ENCODE assay signal across 9 cellular contexts in the genomic region with DNA sequence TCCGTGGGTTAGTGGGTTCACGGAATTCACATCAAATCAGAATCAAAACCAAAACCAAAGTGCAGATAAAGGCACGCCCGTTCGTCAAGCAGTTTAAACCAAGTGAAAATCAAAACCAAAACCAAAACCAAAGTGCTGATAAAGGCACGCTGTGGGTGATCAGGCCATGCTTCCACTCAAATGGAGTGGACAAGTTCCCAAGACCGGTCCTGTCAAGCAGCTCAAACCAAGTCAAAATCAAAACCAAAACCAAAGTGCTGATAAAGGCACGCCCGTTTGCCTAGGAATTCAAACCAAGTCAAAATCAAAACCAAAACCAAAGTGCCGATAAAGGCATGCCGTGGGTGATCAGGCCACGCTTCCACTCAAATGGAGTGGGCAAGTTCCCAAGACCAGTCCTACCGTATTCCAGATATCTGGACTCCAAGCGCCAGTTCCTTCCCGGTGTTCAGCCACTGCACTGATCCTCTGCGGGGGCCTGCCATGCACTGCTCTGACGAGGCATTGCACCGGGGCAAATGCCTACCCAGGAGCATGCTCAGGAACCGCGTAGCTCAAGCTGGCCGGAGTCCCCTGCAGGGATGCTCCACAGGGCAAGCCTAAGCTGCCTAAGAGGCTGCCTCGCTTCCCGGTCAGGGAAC. TPM values are rescaled to one million over a fixed set of nuclear protein-coding genes. Genes with fewer than 3 reads are reported as not detected.
A peak's percentile ranks its signal among the peaks of the same experiment; 100 is the strongest.
DNase-seq lines count a peak whose midpoint lies in the region; TF ChIP-seq lines count a peak whose summit lies in the region.
"Not testable (repeated sequence)": the region's sequence is repeated elsewhere in the genome, so short reads cannot be mapped to it uniquely, and the experiment has no call there.
"Had no signal": no experiment of that assay in that cellular context is flagged by ENCODE, and none has a peak within 500 bp of the region (broad histone marks: within the 10 kb centered on the region; RNA-seq: fewer than 3 reads in every experiment).

No MANE protein-coding gene starts in this region.

- TF ChIP-seq EP300 in esophagus muscularis mucosa (IDR thresholded peaks at IDR 0.05); transverse colon (IDR thresholded peaks at IDR 0.05; ENCODE audit: low read depth): not testable (repeated sequence)

- H3K9me3 ChIP-seq in esophagus muscularis mucosa; mononuclear cell (ENCODE audit: low read depth, low read length); transverse colon: not testable (repeated sequence)

- not testable (repeated sequence) for H3K4me1 ChIP-seq in esophagus muscularis mucosa
- H3K4me1 ChIP-seq in mononuclear cell (ENCODE audit: insufficient read depth, low read length) (peaks cover 37% of the 10 kb centered on the region), transverse colon (peaks cover 0 to 19% (median 3%) of the 10 kb centered on the region in 4 donors)

- in situ Hi-C loops in transverse colon (cut with MboI; ENCODE audit: low pct_ligation_motif_present in 1 of 4, low pct_unique_long_range_greater_than_20kb in 1 of 4, low sequenced_read_pairs in 3 of 4) = not testable (repeated sequence)

- DNase-seq in NAMALWA (ENCODE audit: low spot score) (peak; percentile 48), activated gamma-delta T cell treated with Interleukin-2 at 50 U/mL for 16 hours (peak; percentile 36), esophagus muscularis mucosa (ENCODE audit: extremely low spot score) (peak; percentile 82), transverse colon (peak; percentile 37)
- peak; percentile 51 to 64 for DNase-seq in stimulated activated CD4-positive, alpha-beta T cell treated with anti-CD3 and anti-CD28 coated beads, Interleukin-2, amount 100 ng/mL, for 24 hours

- 68% methylated on average over 16 of the region's 23 CpGs for WGBS in esophagus muscularis mucosa
- WGBS in transverse colon (ENCODE audit: low coverage in 1 of 2), 2 donors = 21 to 38% methylated on average over 7 to 23 of the region's 23 CpGs

- TF ChIP-seq POLR2A in esophagus muscularis mucosa (IDR thresholded peaks at IDR 0.05; ENCODE audit: low read depth); transverse colon (IDR thresholded peaks at IDR 0.05): not testable (repeated sequence)

- H3K27ac ChIP-seq in VCaP = peak overlapping the region; percentile 85; the same call in 1 of the 2 replicates
- H3K27ac ChIP-seq in esophagus muscularis mucosa (replicated peaks in 1 of 4) = peak overlapping the region in 1 of 4 donors; percentile 3
- H3K27ac ChIP-seq in transverse colon = peak overlapping the region; percentile 44 to 62 (median 58)

- H3K27me3 ChIP-seq in esophagus muscularis mucosa; mononuclear cell (ENCODE audit: insufficient read depth, low read length); transverse colon: not testable (repeated sequence)

- TF ChIP-seq CTCF in GM12875 (IDR thresholded peaks at IDR 0.05; ENCODE audit: borderline replicate concordance, insufficient read depth, low read depth, low read length); VCaP (conservative IDR thresholded peaks at IDR 0.05); esophagus muscularis mucosa (IDR thresholded peaks at IDR 0.05); transverse colon (IDR thresholded peaks at IDR 0.05): not testable (repeated sequence)

- peak overlapping the region; percentile 33 for H3K4me3 ChIP-seq in GM12875 (ENCODE audit: low read depth, low read length)
- H3K4me3 ChIP-seq in esophagus muscularis mucosa = peak overlapping the region; percentile 33 to 50 (median 34)
- H3K4me3 ChIP-seq in mononuclear cell (ENCODE audit: low read length) = peak overlapping the region; percentile 33
- H3K4me3 ChIP-seq in transverse colon = peak overlapping the region in 3 of 4 donors; percentile 34 to 49 (median 37)

- intact Hi-C loops in esophagus muscularis mucosa (cut with DNase I); transverse colon (cut with DNase I; ENCODE audit: low total_unique reads): not testable (repeated sequence)

- H3K36me3 ChIP-seq in esophagus muscularis mucosa, transverse colon: not testable (repeated sequence)

RNA-seq across cellular contexts. Expression of a gene that starts 23.3 kb away (rescaled TPM):
- total RNA-seq in esophagus muscularis mucosa (not detected), mononuclear cell (not detected), transverse colon (not detected)
- total RNA-seq: MCF 10A had no signal

RNA-seq across cellular contexts. Expression of a gene that starts 26.7 kb away (rescaled TPM):
- total RNA-seq in esophagus muscularis mucosa (10 to 100 TPM; 55.6 to 72.2 (median 57.4) TPM), mononuclear cell (40.5 TPM), transverse colon (100 to 1,000 TPM in 2 of 4 donors, 10 to 100 TPM in 2; 45.6 to 107 (median 92.4) TPM)
